In the genomic region with DNA sequence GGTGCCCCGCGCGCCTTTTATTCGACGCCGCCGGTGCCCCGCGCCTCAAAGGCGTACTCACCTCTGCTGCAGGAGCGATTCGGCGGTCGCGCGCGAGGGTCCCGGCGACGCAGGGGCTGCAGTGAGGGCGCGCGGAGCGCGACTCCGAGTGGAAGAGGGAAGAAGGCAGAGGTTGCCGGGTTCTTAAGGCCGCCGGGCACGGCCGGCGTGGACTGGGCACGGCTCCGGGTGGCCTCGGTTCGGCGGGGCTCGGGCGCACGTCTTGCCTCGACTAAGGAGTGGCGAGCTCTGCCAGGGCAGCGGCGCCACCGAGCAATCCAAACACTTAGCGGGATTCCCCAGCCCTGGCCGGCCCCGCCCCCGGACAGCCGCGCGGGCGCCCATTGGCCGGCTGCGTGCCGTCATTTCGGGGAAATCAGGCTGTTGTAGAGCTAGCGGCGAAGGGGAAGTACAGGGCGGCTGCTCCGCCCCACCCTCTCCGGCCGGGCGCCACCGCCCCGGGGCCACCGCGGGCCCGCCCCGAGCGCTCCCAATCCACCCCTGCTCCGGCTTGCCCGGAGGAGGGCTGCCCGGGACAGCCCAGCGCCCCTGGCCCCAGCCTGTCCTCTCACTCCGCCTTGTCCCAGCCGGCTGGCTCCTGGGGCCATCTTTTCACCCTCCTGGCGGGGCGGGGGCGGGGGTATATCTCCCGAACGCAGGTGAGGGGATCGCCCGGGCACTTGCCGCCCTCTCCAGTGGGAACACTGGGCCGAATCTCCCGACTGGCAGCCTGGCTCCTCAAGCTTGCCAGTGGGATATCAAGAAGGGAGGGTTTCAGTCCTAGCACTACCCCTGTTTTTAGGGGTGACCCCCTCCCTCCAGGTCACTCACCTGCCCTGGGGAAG, we compare ENCODE assay signal across 1 cellular context.
TF ChIP-seq lines count a peak whose summit lies in the region.

A gene with protein sequence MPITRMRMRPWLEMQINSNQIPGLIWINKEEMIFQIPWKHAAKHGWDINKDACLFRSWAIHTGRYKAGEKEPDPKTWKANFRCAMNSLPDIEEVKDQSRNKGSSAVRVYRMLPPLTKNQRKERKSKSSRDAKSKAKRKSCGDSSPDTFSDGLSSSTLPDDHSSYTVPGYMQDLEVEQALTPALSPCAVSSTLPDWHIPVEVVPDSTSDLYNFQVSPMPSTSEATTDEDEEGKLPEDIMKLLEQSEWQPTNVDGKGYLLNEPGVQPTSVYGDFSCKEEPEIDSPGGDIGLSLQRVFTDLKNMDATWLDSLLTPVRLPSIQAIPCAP (minus strand): TSS at position 290 of the 884 bp plus-strand sequence. CDS start 1,295 bp downstream, outside the sequence.

TF ChIP-seq in HepG2, 621 proteins besides CTCF, POLR2A, EP300 and RAD21 (continued from another document and continues in another):
- TF ChIP-seq, protein P1, sequence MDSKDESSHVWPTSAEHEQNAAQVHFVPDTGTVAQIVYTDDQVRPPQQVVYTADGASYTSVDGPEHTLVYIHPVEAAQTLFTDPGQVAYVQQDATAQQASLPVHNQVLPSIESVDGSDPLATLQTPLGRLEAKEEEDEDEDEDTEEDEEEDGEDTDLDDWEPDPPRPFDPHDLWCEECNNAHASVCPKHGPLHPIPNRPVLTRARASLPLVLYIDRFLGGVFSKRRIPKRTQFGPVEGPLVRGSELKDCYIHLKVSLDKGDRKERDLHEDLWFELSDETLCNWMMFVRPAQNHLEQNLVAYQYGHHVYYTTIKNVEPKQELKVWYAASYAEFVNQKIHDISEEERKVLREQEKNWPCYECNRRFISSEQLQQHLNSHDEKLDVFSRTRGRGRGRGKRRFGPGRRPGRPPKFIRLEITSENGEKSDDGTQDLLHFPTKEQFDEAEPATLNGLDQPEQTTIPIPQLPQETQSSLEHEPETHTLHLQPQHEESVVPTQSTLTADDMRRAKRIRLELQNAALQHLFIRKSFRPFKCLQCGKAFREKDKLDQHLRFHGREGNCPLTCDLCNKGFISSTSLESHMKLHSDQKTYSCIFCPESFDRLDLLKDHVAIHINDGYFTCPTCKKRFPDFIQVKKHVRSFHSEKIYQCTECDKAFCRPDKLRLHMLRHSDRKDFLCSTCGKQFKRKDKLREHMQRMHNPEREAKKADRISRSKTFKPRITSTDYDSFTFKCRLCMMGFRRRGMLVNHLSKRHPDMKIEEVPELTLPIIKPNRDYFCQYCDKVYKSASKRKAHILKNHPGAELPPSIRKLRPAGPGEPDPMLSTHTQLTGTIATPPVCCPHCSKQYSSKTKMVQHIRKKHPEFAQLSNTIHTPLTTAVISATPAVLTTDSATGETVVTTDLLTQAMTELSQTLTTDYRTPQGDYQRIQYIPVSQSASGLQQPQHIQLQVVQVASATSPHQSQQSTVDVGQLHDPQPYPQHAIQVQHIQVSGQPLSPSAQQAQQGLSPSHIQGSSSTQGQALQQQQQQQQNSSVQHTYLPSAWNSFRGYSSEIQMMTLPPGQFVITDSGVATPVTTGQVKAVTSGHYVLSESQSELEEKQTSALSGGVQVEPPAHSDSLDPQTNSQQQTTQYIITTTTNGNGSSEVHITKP (CRISPR knock-in tag; IDR thresholded peaks at IDR 0.05; ENCODE audit: low read depth): no peak
- TF ChIP-seq PTBP1 (IDR thresholded peaks at IDR 0.05; ENCODE audit: low read depth, low read length, poor library complexity, severe bottlenecking) (no peak), ZNF577 (CRISPR knock-in tag; IDR thresholded peaks at IDR 0.05; ENCODE audit: borderline replicate concordance, low read depth) (no peak), ZBTB7A (CRISPR knock-in tag; IDR thresholded peaks at IDR 0.05) (peak; percentile 22; the same call in 1 of the 2 replicates), ZNF790 (CRISPR knock-in tag; IDR thresholded peaks at IDR 0.05; ENCODE audit: borderline replicate concordance) (peak; percentile 52; the same call in 1 of the 2 replicates), ZNF446 (CRISPR knock-in tag; IDR thresholded peaks at IDR 0.05) (peak; percentile 77; the same call in 1 of the 2 replicates), NR2F2 (IDR thresholded peaks at IDR 0.05; ENCODE audit: borderline replicate concordance, low read depth) (no peak; the same call in 1 of the 2 replicates), U2AF1 (optimal IDR thresholded peaks at IDR 0.05; ENCODE audit: low read depth, low read length) (no peak), ZNF44 (CRISPR knock-in tag; IDR thresholded peaks at IDR 0.05) (peak; percentile 60; the same call in 1 of the 2 replicates), ZNF292 (CRISPR knock-in tag; IDR thresholded peaks at IDR 0.05; ENCODE audit: borderline replicate concordance, low read depth) (no peak), SUZ12 (IDR thresholded peaks at IDR 0.05; ENCODE audit: low read depth, low read length) (no peak), SAFB2 (CRISPR knock-in tag; IDR thresholded peaks at IDR 0.05; ENCODE audit: borderline replicate concordance, low read depth) (peak; percentile 23; the same call in 1 of the 2 replicates), ASH2L (IDR thresholded peaks at IDR 0.05; ENCODE audit: insufficient read length, low read depth, low read length) (peak; percentile 69), EZH2 (conservative IDR thresholded peaks at IDR 0.05; ENCODE audit: low read depth, low read length) (no peak), ZFP36L1 (CRISPR knock-in tag; IDR thresholded peaks at IDR 0.05) (peak; percentile 83), ZNF556 (CRISPR knock-in tag; IDR thresholded peaks at IDR 0.05; ENCODE audit: borderline replicate concordance) (no peak)
- TF ChIP-seq, protein P2, sequence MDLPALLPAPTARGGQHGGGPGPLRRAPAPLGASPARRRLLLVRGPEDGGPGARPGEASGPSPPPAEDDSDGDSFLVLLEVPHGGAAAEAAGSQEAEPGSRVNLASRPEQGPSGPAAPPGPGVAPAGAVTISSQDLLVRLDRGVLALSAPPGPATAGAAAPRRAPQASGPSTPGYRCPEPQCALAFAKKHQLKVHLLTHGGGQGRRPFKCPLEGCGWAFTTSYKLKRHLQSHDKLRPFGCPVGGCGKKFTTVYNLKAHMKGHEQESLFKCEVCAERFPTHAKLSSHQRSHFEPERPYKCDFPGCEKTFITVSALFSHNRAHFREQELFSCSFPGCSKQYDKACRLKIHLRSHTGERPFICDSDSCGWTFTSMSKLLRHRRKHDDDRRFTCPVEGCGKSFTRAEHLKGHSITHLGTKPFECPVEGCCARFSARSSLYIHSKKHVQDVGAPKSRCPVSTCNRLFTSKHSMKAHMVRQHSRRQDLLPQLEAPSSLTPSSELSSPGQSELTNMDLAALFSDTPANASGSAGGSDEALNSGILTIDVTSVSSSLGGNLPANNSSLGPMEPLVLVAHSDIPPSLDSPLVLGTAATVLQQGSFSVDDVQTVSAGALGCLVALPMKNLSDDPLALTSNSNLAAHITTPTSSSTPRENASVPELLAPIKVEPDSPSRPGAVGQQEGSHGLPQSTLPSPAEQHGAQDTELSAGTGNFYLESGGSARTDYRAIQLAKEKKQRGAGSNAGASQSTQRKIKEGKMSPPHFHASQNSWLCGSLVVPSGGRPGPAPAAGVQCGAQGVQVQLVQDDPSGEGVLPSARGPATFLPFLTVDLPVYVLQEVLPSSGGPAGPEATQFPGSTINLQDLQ (CRISPR knock-in tag; IDR thresholded peaks at IDR 0.05): peak; percentile 88; the same call in 1 of the 2 replicates
- TF ChIP-seq, protein P3, sequence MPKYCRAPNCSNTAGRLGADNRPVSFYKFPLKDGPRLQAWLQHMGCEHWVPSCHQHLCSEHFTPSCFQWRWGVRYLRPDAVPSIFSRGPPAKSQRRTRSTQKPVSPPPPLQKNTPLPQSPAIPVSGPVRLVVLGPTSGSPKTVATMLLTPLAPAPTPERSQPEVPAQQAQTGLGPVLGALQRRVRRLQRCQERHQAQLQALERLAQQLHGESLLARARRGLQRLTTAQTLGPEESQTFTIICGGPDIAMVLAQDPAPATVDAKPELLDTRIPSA (CRISPR knock-in tag; IDR thresholded peaks at IDR 0.05; ENCODE audit: borderline replicate concordance): peak; percentile 88; the same call in 1 of the 2 replicates
- TF ChIP-seq, protein P4, sequence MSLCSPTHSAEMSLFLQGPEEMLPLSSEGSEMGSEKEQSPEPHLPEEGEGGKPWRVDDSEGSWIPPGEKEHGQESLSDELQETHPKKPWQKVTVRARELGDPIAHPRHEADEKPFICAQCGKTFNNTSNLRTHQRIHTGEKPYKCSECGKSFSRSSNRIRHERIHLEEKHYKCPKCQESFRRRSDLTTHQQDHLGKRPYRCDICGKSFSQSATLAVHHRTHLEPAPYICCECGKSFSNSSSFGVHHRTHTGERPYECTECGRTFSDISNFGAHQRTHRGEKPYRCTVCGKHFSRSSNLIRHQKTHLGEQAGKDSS (CRISPR knock-in tag; IDR thresholded peaks at IDR 0.05; ENCODE audit: borderline replicate concordance, low read depth): no peak; the same call in 1 of the 2 replicates
- TF ChIP-seq, protein P5, sequence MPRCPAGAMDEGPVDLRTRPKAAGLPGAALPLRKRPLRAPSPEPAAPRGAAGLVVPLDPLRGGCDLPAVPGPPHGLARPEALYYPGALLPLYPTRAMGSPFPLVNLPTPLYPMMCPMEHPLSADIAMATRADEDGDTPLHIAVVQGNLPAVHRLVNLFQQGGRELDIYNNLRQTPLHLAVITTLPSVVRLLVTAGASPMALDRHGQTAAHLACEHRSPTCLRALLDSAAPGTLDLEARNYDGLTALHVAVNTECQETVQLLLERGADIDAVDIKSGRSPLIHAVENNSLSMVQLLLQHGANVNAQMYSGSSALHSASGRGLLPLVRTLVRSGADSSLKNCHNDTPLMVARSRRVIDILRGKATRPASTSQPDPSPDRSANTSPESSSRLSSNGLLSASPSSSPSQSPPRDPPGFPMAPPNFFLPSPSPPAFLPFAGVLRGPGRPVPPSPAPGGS (CRISPR knock-in tag; IDR thresholded peaks at IDR 0.05): peak; percentile 77; the same call in 1 of the 2 replicates
- TF ChIP-seq, protein P6, sequence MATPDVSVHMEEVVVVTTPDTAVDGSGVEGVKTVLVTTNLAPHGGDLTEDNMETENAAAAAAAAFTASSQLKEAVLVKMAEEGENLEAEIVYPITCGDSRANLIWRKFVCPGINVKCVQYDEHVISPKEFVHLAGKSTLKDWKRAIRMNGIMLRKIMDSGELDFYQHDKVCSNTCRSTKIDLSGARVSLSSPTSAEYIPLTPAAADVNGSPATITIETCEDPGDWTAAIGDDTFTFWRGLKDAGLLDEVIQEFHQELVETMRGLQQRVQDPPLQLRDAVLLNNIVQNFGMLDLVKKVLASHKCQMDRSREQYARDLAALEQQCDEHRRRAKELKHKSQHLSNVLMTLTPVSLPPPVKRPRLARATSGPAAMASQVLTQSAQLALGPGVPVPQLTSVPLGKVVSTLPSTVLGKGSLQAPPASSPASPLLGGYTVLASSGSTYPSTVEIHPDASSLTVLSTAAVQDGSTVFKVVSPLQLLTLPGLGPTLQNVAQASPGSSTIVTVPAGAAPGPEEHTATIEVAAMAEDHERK (CRISPR knock-in tag; IDR thresholded peaks at IDR 0.05; ENCODE audit: low read depth): no peak
- TF ChIP-seq, protein P7, sequence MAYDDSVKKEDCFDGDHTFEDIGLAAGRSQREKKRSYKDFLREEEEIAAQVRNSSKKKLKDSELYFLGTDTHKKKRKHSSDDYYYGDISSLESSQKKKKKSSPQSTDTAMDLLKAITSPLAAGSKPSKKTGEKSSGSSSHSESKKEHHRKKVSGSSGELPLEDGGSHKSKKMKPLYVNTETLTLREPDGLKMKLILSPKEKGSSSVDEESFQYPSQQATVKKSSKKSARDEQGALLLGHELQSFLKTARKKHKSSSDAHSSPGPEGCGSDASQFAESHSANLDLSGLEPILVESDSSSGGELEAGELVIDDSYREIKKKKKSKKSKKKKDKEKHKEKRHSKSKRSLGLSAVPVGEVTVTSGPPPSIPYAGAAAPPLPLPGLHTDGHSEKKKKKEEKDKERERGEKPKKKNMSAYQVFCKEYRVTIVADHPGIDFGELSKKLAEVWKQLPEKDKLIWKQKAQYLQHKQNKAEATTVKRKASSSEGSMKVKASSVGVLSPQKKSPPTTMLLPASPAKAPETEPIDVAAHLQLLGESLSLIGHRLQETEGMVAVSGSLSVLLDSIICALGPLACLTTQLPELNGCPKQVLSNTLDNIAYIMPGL (CRISPR knock-in tag; IDR thresholded peaks at IDR 0.05; ENCODE audit: borderline replicate concordance in 1 of 2, low read depth in 1 of 2): peak in 1 of 2 experiments; percentile 19; a peak in 1 of 4 replicates
- TF ChIP-seq, protein P8, sequence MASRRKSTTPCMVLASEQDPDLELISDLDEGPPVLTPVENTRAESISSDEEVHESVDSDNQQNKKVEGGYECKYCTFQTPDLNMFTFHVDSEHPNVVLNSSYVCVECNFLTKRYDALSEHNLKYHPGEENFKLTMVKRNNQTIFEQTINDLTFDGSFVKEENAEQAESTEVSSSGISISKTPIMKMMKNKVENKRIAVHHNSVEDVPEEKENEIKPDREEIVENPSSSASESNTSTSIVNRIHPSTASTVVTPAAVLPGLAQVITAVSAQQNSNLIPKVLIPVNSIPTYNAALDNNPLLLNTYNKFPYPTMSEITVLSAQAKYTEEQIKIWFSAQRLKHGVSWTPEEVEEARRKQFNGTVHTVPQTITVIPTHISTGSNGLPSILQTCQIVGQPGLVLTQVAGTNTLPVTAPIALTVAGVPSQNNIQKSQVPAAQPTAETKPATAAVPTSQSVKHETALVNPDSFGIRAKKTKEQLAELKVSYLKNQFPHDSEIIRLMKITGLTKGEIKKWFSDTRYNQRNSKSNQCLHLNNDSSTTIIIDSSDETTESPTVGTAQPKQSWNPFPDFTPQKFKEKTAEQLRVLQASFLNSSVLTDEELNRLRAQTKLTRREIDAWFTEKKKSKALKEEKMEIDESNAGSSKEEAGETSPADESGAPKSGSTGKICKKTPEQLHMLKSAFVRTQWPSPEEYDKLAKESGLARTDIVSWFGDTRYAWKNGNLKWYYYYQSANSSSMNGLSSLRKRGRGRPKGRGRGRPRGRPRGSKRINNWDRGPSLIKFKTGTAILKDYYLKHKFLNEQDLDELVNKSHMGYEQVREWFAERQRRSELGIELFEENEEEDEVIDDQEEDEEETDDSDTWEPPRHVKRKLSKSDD (CRISPR knock-in tag; IDR thresholded peaks at IDR 0.05; ENCODE audit: low read depth): no peak
- TF ChIP-seq, protein P9, sequence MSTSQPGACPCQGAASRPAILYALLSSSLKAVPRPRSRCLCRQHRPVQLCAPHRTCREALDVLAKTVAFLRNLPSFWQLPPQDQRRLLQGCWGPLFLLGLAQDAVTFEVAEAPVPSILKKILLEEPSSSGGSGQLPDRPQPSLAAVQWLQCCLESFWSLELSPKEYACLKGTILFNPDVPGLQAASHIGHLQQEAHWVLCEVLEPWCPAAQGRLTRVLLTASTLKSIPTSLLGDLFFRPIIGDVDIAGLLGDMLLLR (CRISPR knock-in tag; IDR thresholded peaks at IDR 0.05): no peak
- TF ChIP-seq, protein P10, sequence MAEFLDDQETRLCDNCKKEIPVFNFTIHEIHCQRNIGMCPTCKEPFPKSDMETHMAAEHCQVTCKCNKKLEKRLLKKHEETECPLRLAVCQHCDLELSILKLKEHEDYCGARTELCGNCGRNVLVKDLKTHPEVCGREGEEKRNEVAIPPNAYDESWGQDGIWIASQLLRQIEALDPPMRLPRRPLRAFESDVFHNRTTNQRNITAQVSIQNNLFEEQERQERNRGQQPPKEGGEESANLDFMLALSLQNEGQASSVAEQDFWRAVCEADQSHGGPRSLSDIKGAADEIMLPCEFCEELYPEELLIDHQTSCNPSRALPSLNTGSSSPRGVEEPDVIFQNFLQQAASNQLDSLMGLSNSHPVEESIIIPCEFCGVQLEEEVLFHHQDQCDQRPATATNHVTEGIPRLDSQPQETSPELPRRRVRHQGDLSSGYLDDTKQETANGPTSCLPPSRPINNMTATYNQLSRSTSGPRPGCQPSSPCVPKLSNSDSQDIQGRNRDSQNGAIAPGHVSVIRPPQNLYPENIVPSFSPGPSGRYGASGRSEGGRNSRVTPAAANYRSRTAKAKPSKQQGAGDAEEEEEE (CRISPR knock-in tag; IDR thresholded peaks at IDR 0.05; ENCODE audit: borderline replicate concordance): no peak
